Comparison of ENCODE assay signal across 1 cellular context in the genomic region with DNA sequence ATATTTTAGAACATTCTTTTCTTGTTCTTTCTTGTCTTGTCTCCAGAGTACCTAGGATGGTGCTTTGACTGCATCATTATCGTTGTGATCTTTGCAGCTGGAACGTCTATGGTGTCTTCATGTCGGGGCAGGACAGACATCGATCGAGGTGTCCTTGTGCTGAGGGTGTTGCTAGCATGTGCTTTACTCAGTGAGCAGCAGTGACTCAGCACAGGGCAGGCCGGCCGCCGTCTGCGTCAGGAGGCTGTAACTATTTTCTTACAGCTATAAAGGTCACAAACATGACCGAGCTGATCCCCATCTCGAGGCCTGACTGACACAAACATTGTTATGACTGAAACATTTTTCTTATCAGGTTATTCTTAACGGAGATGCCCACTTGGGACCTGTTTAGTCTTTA.
TF ChIP-seq lines count a peak whose summit lies in the region.

No MANE protein-coding gene starts in this region.

TF ChIP-seq in HepG2, 621 proteins besides CTCF, POLR2A, EP300 and RAD21 (continued from another document and continues in another):
- TF ChIP-seq ZNF281 (CRISPR knock-in tag; IDR thresholded peaks at IDR 0.05; ENCODE audit: borderline replicate concordance) (no peak; the same call in 1 of the 2 replicates), SRSF1 (optimal IDR thresholded peaks at IDR 0.05; ENCODE audit: low read depth, low read length) (no peak), MXD1 (CRISPR knock-in tag; IDR thresholded peaks at IDR 0.05) (peak; percentile 58; the same call in 1 of the 2 replicates), ZNF614 (CRISPR knock-in tag; IDR thresholded peaks at IDR 0.05; ENCODE audit: borderline replicate concordance) (no peak), IKZF1 (IDR thresholded peaks at IDR 0.05) (no peak), IKZF5 (CRISPR knock-in tag; IDR thresholded peaks at IDR 0.05) (peak; percentile 63; the same call in 1 of the 2 replicates), ZNF160 (CRISPR knock-in tag; IDR thresholded peaks at IDR 0.05) (peak; percentile 57; the same call in 1 of the 2 replicates), EEA1 (CRISPR knock-in tag; IDR thresholded peaks at IDR 0.05; ENCODE audit: borderline replicate concordance) (0 out of 2 replicates have a peak, but pooled peaks have one; percentile 23), E2F1 (CRISPR knock-in tag; IDR thresholded peaks at IDR 0.05) (no peak), ATRX (CRISPR knock-in tag; IDR thresholded peaks at IDR 0.05; ENCODE audit: borderline replicate concordance) (no peak), ZNF414 (CRISPR knock-in tag; IDR thresholded peaks at IDR 0.05) (no peak), HNF4A (CRISPR knock-in tag; IDR thresholded peaks at IDR 0.05) (no peak), ATF3 (CRISPR knock-in tag; IDR thresholded peaks at IDR 0.05) (no peak), BHLHE40 (IDR thresholded peaks at IDR 0.05; ENCODE audit: low read length) (no peak), ZNF660 (CRISPR knock-in tag; IDR thresholded peaks at IDR 0.05; ENCODE audit: borderline replicate concordance, low read depth) (peak; percentile 93; the same call in 1 of the 2 replicates), MAF1 (CRISPR knock-in tag; IDR thresholded peaks at IDR 0.05; ENCODE audit: borderline replicate concordance) (no peak), HES4 (CRISPR knock-in tag; IDR thresholded peaks at IDR 0.05; ENCODE audit: borderline replicate concordance) (peak; percentile 39; the same call in 1 of the 2 replicates), AGO2 (optimal IDR thresholded peaks at IDR 0.05; ENCODE audit: low read depth, low read length) (no peak), TRIM24 (CRISPR knock-in tag; IDR thresholded peaks at IDR 0.05) (no peak), MXI1 (IDR thresholded peaks at IDR 0.05; ENCODE audit: borderline replicate concordance, low read depth, low read length) (no peak), ZNF12 (CRISPR knock-in tag; IDR thresholded peaks at IDR 0.05) (no peak), ZNF501 (CRISPR knock-in tag; IDR thresholded peaks at IDR 0.05) (peak; percentile 21; the same call in 1 of the 2 replicates), STAG1 (CRISPR knock-in tag; IDR thresholded peaks at IDR 0.05) (no peak), ZFY (CRISPR knock-in tag; IDR thresholded peaks at IDR 0.05) (no peak), ZNF75D (CRISPR knock-in tag; IDR thresholded peaks at IDR 0.05; ENCODE audit: borderline replicate concordance) (no peak), ZNF10 (CRISPR knock-in tag; IDR thresholded peaks at IDR 0.05; ENCODE audit: borderline replicate concordance, low read depth) (no peak), ZBTB2 (CRISPR knock-in tag; IDR thresholded peaks at IDR 0.05; ENCODE audit: low read depth) (no peak), ZNF841 (CRISPR knock-in tag; IDR thresholded peaks at IDR 0.05; ENCODE audit: borderline replicate concordance) (no peak), ZNF317 (CRISPR knock-in tag; IDR thresholded peaks at IDR 0.05) (0 out of 2 replicates have a peak, but pooled peaks have one; percentile 57), ZFAT (CRISPR knock-in tag; conservative IDR thresholded peaks at IDR 0.05) (no peak), GZF1 (CRISPR knock-in tag; IDR thresholded peaks at IDR 0.05) (0 out of 2 replicates have a peak, but pooled peaks have one; percentile 15), ZNF530 (CRISPR knock-in tag; IDR thresholded peaks at IDR 0.05; ENCODE audit: low read depth) (no peak), POLR2G (IDR thresholded peaks at IDR 0.05; ENCODE audit: low read depth, low read length) (no peak), TFE3 (CRISPR knock-in tag; IDR thresholded peaks at IDR 0.05) (no peak), ZNF431 (CRISPR knock-in tag; IDR thresholded peaks at IDR 0.05; ENCODE audit: borderline replicate concordance, low read depth) (peak; percentile 38; the same call in 1 of the 2 replicates), JUND (CRISPR knock-in tag; IDR thresholded peaks at IDR 0.05) (no peak)
- TF ChIP-seq, protein P1, sequence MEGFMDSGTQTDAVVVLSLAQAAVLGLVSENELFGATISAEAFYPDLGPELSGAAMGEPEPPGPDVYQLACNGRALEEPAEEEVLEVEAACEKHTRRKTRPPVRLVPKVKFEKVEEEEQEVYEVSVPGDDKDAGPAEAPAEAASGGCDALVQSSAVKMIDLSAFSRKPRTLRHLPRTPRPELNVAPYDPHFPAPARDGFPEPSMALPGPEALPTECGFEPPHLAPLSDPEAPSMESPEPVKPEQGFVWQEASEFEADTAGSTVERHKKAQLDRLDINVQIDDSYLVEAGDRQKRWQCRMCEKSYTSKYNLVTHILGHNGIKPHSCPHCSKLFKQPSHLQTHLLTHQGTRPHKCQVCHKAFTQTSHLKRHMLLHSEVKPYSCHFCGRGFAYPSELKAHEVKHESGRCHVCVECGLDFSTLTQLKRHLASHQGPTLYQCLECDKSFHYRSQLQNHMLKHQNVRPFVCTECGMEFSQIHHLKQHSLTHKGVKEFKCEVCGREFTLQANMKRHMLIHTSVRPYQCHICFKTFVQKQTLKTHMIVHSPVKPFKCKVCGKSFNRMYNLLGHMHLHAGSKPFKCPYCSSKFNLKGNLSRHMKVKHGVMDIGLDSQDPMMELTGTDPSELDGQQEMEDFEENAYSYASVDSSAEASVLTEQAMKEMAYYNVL (CRISPR knock-in tag; IDR thresholded peaks at IDR 0.05; ENCODE audit: borderline replicate concordance): no peak
- TF ChIP-seq, protein P2, sequence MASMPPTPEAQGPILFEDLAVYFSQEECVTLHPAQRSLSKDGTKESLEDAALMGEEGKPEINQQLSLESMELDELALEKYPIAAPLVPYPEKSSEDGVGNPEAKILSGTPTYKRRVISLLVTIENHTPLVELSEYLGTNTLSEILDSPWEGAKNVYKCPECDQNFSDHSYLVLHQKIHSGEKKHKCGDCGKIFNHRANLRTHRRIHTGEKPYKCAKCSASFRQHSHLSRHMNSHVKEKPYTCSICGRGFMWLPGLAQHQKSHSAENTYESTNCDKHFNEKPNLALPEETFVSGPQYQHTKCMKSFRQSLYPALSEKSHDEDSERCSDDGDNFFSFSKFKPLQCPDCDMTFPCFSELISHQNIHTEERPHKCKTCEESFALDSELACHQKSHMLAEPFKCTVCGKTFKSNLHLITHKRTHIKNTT (CRISPR knock-in tag; IDR thresholded peaks at IDR 0.05): no peak
- TF ChIP-seq, protein P3, sequence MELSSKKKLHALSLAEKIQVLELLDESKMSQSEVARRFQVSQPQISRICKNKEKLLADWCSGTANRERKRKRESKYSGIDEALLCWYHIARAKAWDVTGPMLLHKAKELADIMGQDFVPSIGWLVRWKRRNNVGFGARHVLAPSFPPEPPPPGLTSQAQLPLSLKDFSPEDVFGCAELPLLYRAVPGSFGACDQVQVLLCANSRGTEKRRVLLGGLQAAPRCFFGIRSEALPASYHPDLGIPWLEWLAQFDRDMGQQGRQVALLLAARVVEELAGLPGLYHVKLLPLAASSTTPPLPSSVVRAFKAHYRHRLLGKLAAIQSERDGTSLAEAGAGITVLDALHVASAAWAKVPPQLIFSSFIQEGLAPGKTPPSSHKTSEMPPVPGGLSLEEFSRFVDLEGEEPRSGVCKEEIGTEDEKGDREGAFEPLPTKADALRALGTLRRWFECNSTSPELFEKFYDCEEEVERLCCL (CRISPR knock-in tag; IDR thresholded peaks at IDR 0.05; ENCODE audit: borderline replicate concordance): no peak
- TF ChIP-seq, protein P4, sequence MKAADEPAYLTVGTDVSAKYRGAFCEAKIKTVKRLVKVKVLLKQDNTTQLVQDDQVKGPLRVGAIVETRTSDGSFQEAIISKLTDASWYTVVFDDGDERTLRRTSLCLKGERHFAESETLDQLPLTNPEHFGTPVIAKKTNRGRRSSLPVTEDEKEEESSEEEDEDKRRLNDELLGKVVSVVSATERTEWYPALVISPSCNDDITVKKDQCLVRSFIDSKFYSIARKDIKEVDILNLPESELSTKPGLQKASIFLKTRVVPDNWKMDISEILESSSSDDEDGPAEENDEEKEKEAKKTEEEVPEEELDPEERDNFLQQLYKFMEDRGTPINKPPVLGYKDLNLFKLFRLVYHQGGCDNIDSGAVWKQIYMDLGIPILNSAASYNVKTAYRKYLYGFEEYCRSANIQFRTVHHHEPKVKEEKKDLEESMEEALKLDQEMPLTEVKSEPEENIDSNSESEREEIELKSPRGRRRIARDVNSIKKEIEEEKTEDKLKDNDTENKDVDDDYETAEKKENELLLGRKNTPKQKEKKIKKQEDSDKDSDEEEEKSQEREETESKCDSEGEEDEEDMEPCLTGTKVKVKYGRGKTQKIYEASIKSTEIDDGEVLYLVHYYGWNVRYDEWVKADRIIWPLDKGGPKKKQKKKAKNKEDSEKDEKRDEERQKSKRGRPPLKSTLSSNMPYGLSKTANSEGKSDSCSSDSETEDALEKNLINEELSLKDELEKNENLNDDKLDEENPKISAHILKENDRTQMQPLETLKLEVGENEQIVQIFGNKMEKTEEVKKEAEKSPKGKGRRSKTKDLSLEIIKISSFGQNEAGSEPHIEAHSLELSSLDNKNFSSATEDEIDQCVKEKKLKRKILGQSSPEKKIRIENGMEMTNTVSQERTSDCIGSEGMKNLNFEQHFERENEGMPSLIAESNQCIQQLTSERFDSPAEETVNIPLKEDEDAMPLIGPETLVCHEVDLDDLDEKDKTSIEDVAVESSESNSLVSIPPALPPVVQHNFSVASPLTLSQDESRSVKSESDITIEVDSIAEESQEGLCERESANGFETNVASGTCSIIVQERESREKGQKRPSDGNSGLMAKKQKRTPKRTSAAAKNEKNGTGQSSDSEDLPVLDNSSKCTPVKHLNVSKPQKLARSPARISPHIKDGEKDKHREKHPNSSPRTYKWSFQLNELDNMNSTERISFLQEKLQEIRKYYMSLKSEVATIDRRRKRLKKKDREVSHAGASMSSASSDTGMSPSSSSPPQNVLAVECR (CRISPR knock-in tag; IDR thresholded peaks at IDR 0.05; ENCODE audit: borderline replicate concordance): 0 out of 2 replicates have a peak, but pooled peaks have one; percentile 38
